In genomic region chr2:558302-558642, GRCh38 we compare ENCODE assay signal across 27 cellular contexts.
"Had no signal": no experiment of that assay in that cellular context is flagged by ENCODE, and none has a peak within 500 bp of the region (broad histone marks: within the 10 kb centered on the region; RNA-seq: fewer than 3 reads in every experiment).

No MANE protein-coding gene starts in this region.

- H3K4me1 Mint-ChIP-seq: activated CD4-positive, alpha-beta T cell treated with anti-CD3 and anti-CD28 coated beads, Interleukin-2, amount 10 ng/mL, durations not matched to agents 24 days and 14 days; activated naive CD4-positive, alpha-beta T cell treated with anti-CD3 and anti-CD28 coated beads, Interleukin-2, amount 50 U/mL, for 24 hours had no signal

- H3K27me3 ChIP-seq: adrenal gland, gastrocnemius medialis, hepatocyte, right atrium auricular region had no signal

- H3K4me3 ChIP-seq: adrenal gland, body of pancreas, gastrocnemius medialis, hepatocyte, neural progenitor cell, right atrium auricular region had no signal

- H3K4me3 Mint-ChIP-seq: activated CD4-positive, alpha-beta memory T cell treated with anti-CD3 and anti-CD28 coated beads for 36 hours; activated CD4-positive, alpha-beta T cell treated with anti-CD3 and anti-CD28 coated beads, Interleukin-2, amount 10 ng/mL, durations not matched to agents 24 days and 14 days; activated naive CD4-positive, alpha-beta T cell treated with anti-CD3 and anti-CD28 coated beads, Interleukin-2, amount 50 U/mL, for 24 hours; activated T-cell treated with anti-CD3 and anti-CD28 coated beads, Interleukin-2, amount 50 U/mL, for 24 hours; neural progenitor cell; T-helper 1 cell treated with Interleukin-12 subunit alpha and Interleukin-12 subunit beta and Interleukin-4 antibody, amounts not matched to agents 30 μg/mL and 1 μg/mL, for 36 hours had no signal

- DNase-seq: activated CD4-positive, alpha-beta memory T cell treated with anti-CD3 and anti-CD28 coated beads for 36 hours; activated CD4-positive, alpha-beta T cell treated with anti-CD3 and anti-CD28 coated beads, Interleukin-2, amount 10 ng/mL, durations not matched to agents 24 days and 14 days; activated CD4-positive, CD25-positive, alpha-beta regulatory T cell treated with anti-CD3 and anti-CD28 coated beads, Interleukin-2, amount 50 U/mL, for 72 hours; activated CD8-positive, alpha-beta memory T cell treated with anti-CD3 and anti-CD28 coated beads, Interleukin-2, amount 50 U/mL, for 4 hours; activated gamma-delta T cell treated with Interleukin-2 at 50 U/mL for 16 hours; activated T-cell treated with anti-CD3 and anti-CD28 coated beads, Interleukin-2, amount 50 U/mL, for 24 hours; effector CD8-positive, alpha-beta T cell; gastrocnemius medialis; glutamatergic neuron; islet precursor cell; occipital lobe; stimulated activated CD4-positive, alpha-beta T cell treated with anti-CD3 and anti-CD28 coated beads, Interleukin-2, amount 100 ng/mL, for 24 hours; stimulated activated naive CD4-positive, alpha-beta T cell treated with Interleukin-2 at 50 U/mL for 16 hours; T1000; tibial artery had no signal

- H3K9me3 Mint-ChIP-seq: activated CD4-positive, alpha-beta memory T cell treated with anti-CD3 and anti-CD28 coated beads for 36 hours; activated CD4-positive, alpha-beta T cell treated with anti-CD3 and anti-CD28 coated beads, Interleukin-2, amount 10 ng/mL, durations not matched to agents 24 days and 14 days; activated naive CD4-positive, alpha-beta T cell treated with anti-CD3 and anti-CD28 coated beads, Interleukin-2, amount 50 U/mL, for 24 hours; activated T-cell treated with anti-CD3 and anti-CD28 coated beads, Interleukin-2, amount 50 U/mL, for 24 hours; naive thymus-derived CD8-positive, alpha-beta T cell; neural progenitor cell; T-helper 1 cell treated with Interleukin-12 subunit alpha and Interleukin-12 subunit beta and Interleukin-4 antibody, amounts not matched to agents 30 μg/mL and 1 μg/mL, for 36 hours had no signal

- H3K4me1 ChIP-seq: adrenal gland, gastrocnemius medialis, neural progenitor cell, parathyroid adenoma, right atrium auricular region had no signal

- H3K36me3 ChIP-seq: adrenal gland, gastrocnemius medialis, neural progenitor cell, right atrium auricular region, tibial artery had no signal

- H3K27me3 Mint-ChIP-seq: activated naive CD4-positive, alpha-beta T cell treated with anti-CD3 and anti-CD28 coated beads, Interleukin-2, amount 50 U/mL, for 24 hours had no signal

- ATAC-seq: gastrocnemius medialis had no signal

- FAIRE-seq: colon, endometrium had no signal

- H3K27ac ChIP-seq: adrenal gland, body of pancreas, epithelial cell of prostate, gastrocnemius medialis, hepatocyte, neural progenitor cell, parathyroid adenoma, right atrium auricular region, tibial artery had no signal

- H3K9me3 ChIP-seq: adrenal gland, body of pancreas, gastrocnemius medialis, right atrium auricular region, tibial artery had no signal

- H3K27ac Mint-ChIP-seq: activated CD4-positive, alpha-beta memory T cell treated with anti-CD3 and anti-CD28 coated beads for 36 hours; activated CD4-positive, alpha-beta T cell treated with anti-CD3 and anti-CD28 coated beads, Interleukin-2, amount 10 ng/mL, durations not matched to agents 24 days and 14 days; activated naive CD4-positive, alpha-beta T cell treated with anti-CD3 and anti-CD28 coated beads, Interleukin-2, amount 50 U/mL, for 24 hours; activated T-cell treated with anti-CD3 and anti-CD28 coated beads, Interleukin-2, amount 50 U/mL, for 24 hours; neural progenitor cell; T-helper 1 cell treated with Interleukin-12 subunit alpha and Interleukin-12 subunit beta and Interleukin-4 antibody, amounts not matched to agents 30 μg/mL and 1 μg/mL, for 36 hours had no signal

- H3K36me3 Mint-ChIP-seq: activated CD4-positive, alpha-beta memory T cell treated with anti-CD3 and anti-CD28 coated beads for 36 hours; activated naive CD4-positive, alpha-beta T cell treated with anti-CD3 and anti-CD28 coated beads, Interleukin-2, amount 50 U/mL, for 24 hours; naive thymus-derived CD8-positive, alpha-beta T cell; neural progenitor cell had no signal
